ENCODE assay signal across 21 cellular contexts in genomic region chr19:19215792-19216191, GRCh38. TPM values are rescaled to one million over a fixed set of nuclear protein-coding genes. Genes with fewer than 3 reads are reported as not detected.
DNase-seq lines count a peak whose midpoint lies in the region; ATAC-seq and TF ChIP-seq lines count a peak whose summit lies in the region.
"Had no signal": no experiment of that assay in that cellular context is flagged by ENCODE, and none has a peak within 500 bp of the region (broad histone marks: within the 10 kb centered on the region; RNA-seq: fewer than 3 reads in every experiment).

No MANE protein-coding gene starts in this region.

- peak; percentile 35 to 55 for ATAC-seq in activated T-cell treated with anti-CD3 and anti-CD28 coated beads, Interleukin-2, amount 50 U/mL, for 72 hours (replicated peaks in 1 of 2)
- ATAC-seq: HCT116 had no signal

- H3K27me3 Mint-ChIP-seq in activated T-cell treated with anti-CD3 and anti-CD28 coated beads, Interleukin-2, amount 50 U/mL, for 72 hours (ENCODE audit: low read depth): peaks cover 40% of the 10 kb centered on the region
- H3K27me3 Mint-ChIP-seq in immature natural killer cell (ENCODE audit: low read depth in 3 of 3): peaks cover 15 to 16% (median 15%) of the 10 kb centered on the region in 3 donors

- H3K9me2 ChIP-seq in neural cell (ENCODE audit: insufficient read depth, low read length): no peaks in the 10 kb centered on the region

- TF ChIP-seq RAD21 in neural cell (conservative IDR thresholded peaks at IDR 0.05): no peak

- H3K27ac ChIP-seq in caudate nucleus (ENCODE audit: low read depth, low read length): peak overlapping the region; percentile 28
- no peak overlapping the region for H3K27ac ChIP-seq in neural cell (ENCODE audit: low read length)

- no peak overlapping the region for H3K9ac ChIP-seq in neural cell (ENCODE audit: low read length)

- H3K4me3 Mint-ChIP-seq in activated T-cell treated with anti-CD3 and anti-CD28 coated beads, Interleukin-2, amount 50 U/mL, for 72 hours: no peak overlapping the region
- H3K4me3 Mint-ChIP-seq in immature natural killer cell: no peak overlapping the region
- H3K4me3 Mint-ChIP-seq: CD4-positive, alpha-beta memory T cell; GM23338; H9 had no signal

- no peaks in the 10 kb centered on the region for H3K36me3 ChIP-seq in neural cell (ENCODE audit: insufficient read depth, low read length)

- H3K79me2 ChIP-seq in neural cell (replicated peaks; ENCODE audit: insufficient read depth, low read length): peaks cover 42% of the 10 kb centered on the region

- H3K36me3 Mint-ChIP-seq in activated T-cell treated with anti-CD3 and anti-CD28 coated beads, Interleukin-2, amount 50 U/mL, for 72 hours (ENCODE audit: insufficient read depth in 2 of 2): no peaks in the 10 kb centered on the region
- H3K36me3 Mint-ChIP-seq in immature natural killer cell: no peaks in the 10 kb centered on the region
- H3K36me3 Mint-ChIP-seq: CD4-positive, alpha-beta memory T cell had no signal

- peak overlapping the region; percentile 98 for H3K4me3 ChIP-seq in neural cell (ENCODE audit: low read length)
- H3K4me3 ChIP-seq: GM23338 had no signal

- TF ChIP-seq CTCF in neural cell (IDR thresholded peaks at IDR 0.05; ENCODE audit: poor library complexity, severe bottlenecking): no peak

- no peaks in the 10 kb centered on the region for H3K9me3 Mint-ChIP-seq in activated T-cell treated with anti-CD3 and anti-CD28 coated beads, Interleukin-2, amount 50 U/mL, for 72 hours
- no peaks in the 10 kb centered on the region for H3K9me3 Mint-ChIP-seq in immature natural killer cell
- H3K9me3 Mint-ChIP-seq: GM23338 had no signal

- H3K27me3 ChIP-seq in neural cell (ENCODE audit: insufficient read depth, low read depth, low read length): no peaks in the 10 kb centered on the region

- DNase-seq in activated T-cell treated with anti-CD3 and anti-CD28 coated beads, Interleukin-2, amount 50 U/mL, for 72 hours: no peak
- DNase-seq in activated T-cell treated with anti-CD3 and anti-CD28 coated beads for 4 hours (no peak), caudate nucleus (lab: John Stamatoyannopoulos, UW) (no peak), immature natural killer cell (no peak), epidermal melanocyte (ENCODE audit: insufficient read length, low spot score) (no peak)
- DNase-seq: C1 segment of cervical spinal cord; Calu3; CD4-positive, alpha-beta memory T cell; COR-L47; DMS53; DMS79 treated with DMSO at 0.1 percent for 48 hours; GF-D8; H9 had no signal

- no peak overlapping the region for H2AFZ ChIP-seq in neural cell (ENCODE audit: low read depth, low read length)
- H2AFZ ChIP-seq: GM23338 had no signal

- no peak for TF ChIP-seq EP300 in neural cell (conservative IDR thresholded peaks at IDR 0.05; ENCODE audit: poor library complexity, severe bottlenecking)

- H3K4me1 Mint-ChIP-seq in activated T-cell treated with anti-CD3 and anti-CD28 coated beads, Interleukin-2, amount 50 U/mL, for 72 hours (ENCODE audit: low read depth): peaks cover 16% of the 10 kb centered on the region
- no peaks in the 10 kb centered on the region for H3K4me1 Mint-ChIP-seq in immature natural killer cell

- H3K9me3 ChIP-seq in neural cell (ENCODE audit: low read length): no peaks in the 10 kb centered on the region

- H4K20me1 ChIP-seq in neural cell (ENCODE audit: insufficient read depth): no peaks in the 10 kb centered on the region

- H3K4me2 ChIP-seq in neural cell (ENCODE audit: low read length): no peak overlapping the region
- H3K4me2 ChIP-seq: GM23338 had no signal

- no peak overlapping the region for H3K27ac Mint-ChIP-seq in activated T-cell treated with anti-CD3 and anti-CD28 coated beads, Interleukin-2, amount 50 U/mL, for 72 hours
- H3K27ac Mint-ChIP-seq in immature natural killer cell: no peak overlapping the region
- H3K27ac Mint-ChIP-seq: CD4-positive, alpha-beta memory T cell; GM23338; H9 had no signal

- no peaks in the 10 kb centered on the region for H3F3A ChIP-seq in neural cell (ENCODE audit: insufficient read depth, low read length, poor library complexity, severe bottlenecking)

TF ChIP-seq in neural cell, 6 proteins besides CTCF, POLR2A, EP300 and RAD21:
- no peak for TF ChIP-seq REST (IDR thresholded peaks at IDR 0.05; ENCODE audit: borderline replicate concordance)
- TF ChIP-seq TAF1 (IDR thresholded peaks at IDR 0.05; ENCODE audit: low read depth): no peak
- TF ChIP-seq MXI1 (conservative IDR thresholded peaks at IDR 0.05; ENCODE audit: poor library complexity, severe bottlenecking): no peak
- TF ChIP-seq EZH2 (IDR thresholded peaks at IDR 0.05; ENCODE audit: borderline replicate concordance, insufficient read depth, low read length, poor library complexity, severe bottlenecking): no peak
- TF ChIP-seq SMC3 (conservative IDR thresholded peaks at IDR 0.05; ENCODE audit: poor library complexity): no peak

RNA-seq across cellular contexts. Expression of gene NCAN, which starts 4.0 kb away (rescaled TPM):
- total RNA-seq in activated T-cell treated with anti-CD3 and anti-CD28 coated beads, Interleukin-2, amount 50 U/mL, for 72 hours: under 1 TPM in 1 of 2 donors, not detected in 1; 0.14 TPM
- 52.1 and 59.5 TPM in 2 replicates for polyA plus RNA-seq in neural cell
- polyA minus RNA-seq in neural cell: 170 and 183 TPM in 2 replicates
- polyA plus RNA-seq in immature natural killer cell: not detected
- total RNA-seq: A172; A673; Calu3; CD4-positive, alpha-beta memory T cell; Daoy; H4 had no signal
- polyA plus RNA-seq: BJ; CD4-positive, alpha-beta memory T cell had no signal

RNA-seq across cellular contexts. Expression of gene NR2C2AP, which starts 12.6 kb away (rescaled TPM):
- total RNA-seq in activated T-cell treated with anti-CD3 and anti-CD28 coated beads, Interleukin-2, amount 50 U/mL, for 72 hours: 10 to 100 TPM; 27.5 to 34.6 TPM
- polyA plus RNA-seq in neural cell (15.1 and 21.6 TPM in 2 replicates), immature natural killer cell (10 to 100 TPM; 15.4 to 27.2 (median 26.8) TPM)
- 5.8 and 6.1 TPM in 2 replicates for polyA minus RNA-seq in neural cell

RNA-seq across cellular contexts. Expression of gene RFXANK, which starts 23.7 kb away (rescaled TPM):
- total RNA-seq in activated T-cell treated with anti-CD3 and anti-CD28 coated beads, Interleukin-2, amount 50 U/mL, for 72 hours: 100 to 1,000 TPM in 1 of 2 donors, 10 to 100 TPM in 1; 83.8 to 107 TPM
- 40.0 and 42.8 TPM in 2 replicates for polyA plus RNA-seq in neural cell
- 14.4 and 18.8 TPM in 2 replicates for polyA minus RNA-seq in neural cell
- 100 to 1,000 TPM in 1 of 3 donors, 10 to 100 TPM in 2; 93.2 to 105 (median 93.4) TPM for polyA plus RNA-seq in immature natural killer cell

RNA-seq across cellular contexts. Expression of gene BORCS8, which starts 23.8 kb away (rescaled TPM):
- 10 to 100 TPM; 10.7 to 16.2 TPM for total RNA-seq in activated T-cell treated with anti-CD3 and anti-CD28 coated beads, Interleukin-2, amount 50 U/mL, for 72 hours
- 58.8 and 75.6 TPM in 2 replicates for polyA plus RNA-seq in neural cell
- 16.2 and 18.5 TPM in 2 replicates for polyA minus RNA-seq in neural cell
- 10 to 100 TPM; 20.3 to 29.6 (median 26.9) TPM for polyA plus RNA-seq in immature natural killer cell

RNA-seq across cellular contexts. Expression of gene MEF2B, which starts 45.7 kb away (rescaled TPM):
- 1 to 10 TPM; 2.1 to 6.4 TPM for total RNA-seq in activated T-cell treated with anti-CD3 and anti-CD28 coated beads, Interleukin-2, amount 50 U/mL, for 72 hours
- polyA plus RNA-seq in neural cell (0.22 TPM in 1 of 2 replicates, not detected in the other), immature natural killer cell (under 1 TPM in 2 of 3 donors, not detected in 1; 0.35 to 0.82 TPM)
- polyA minus RNA-seq in neural cell: not detected in 2 replicates
- total RNA-seq: A172 had no signal

Comparison
In these comparisons a context has a peak if more than half of its experiments do, and no peak if none do; other contexts are left out.
1. RNA of gene NCAN, which starts 4.0 kb away (polyA plus RNA-seq): 52.1 to 59.5 TPM in neural cell; not detected in immature natural killer cell; every median in the first group is over 10 times any median in the second.